In genomic region chr16:19527161-19527560, GRCh38 we compare ENCODE assay signal across 16 cellular contexts. TPM values are rescaled to one million over a fixed set of nuclear protein-coding genes. Genes with fewer than 3 reads are reported as not detected.
DNase-seq lines count a peak whose midpoint lies in the region; ATAC-seq and TF ChIP-seq lines count a peak whose summit lies in the region.
"Had no signal": no experiment of that assay in that cellular context is flagged by ENCODE, and none has a peak within 500 bp of the region (broad histone marks: within the 10 kb centered on the region; RNA-seq: fewer than 3 reads in every experiment).

No MANE protein-coding gene starts in this region.

- no peak overlapping the region for H3K27ac Mint-ChIP-seq in CD4-positive, alpha-beta memory T cell
- H3K27ac Mint-ChIP-seq: HFFc6 had no signal

- in situ Hi-C loops in Panc1 (cut with HindIII; ENCODE audit: low pct_unique_long_range_greater_than_20kb, low sequenced_read_pairs), result loop anchor here (25.0 kb wide), 1 partner anchor 115 kb away; the partner anchor contains the start of gene TMC5

- 0 out of 2 replicates have a peak overlapping the region, but pooled peaks have one; percentile 83 for H3K4me2 ChIP-seq in DND-41 (ENCODE audit: insufficient read depth, low read length)
- H3K4me2 ChIP-seq: BLaER1 had no signal

- H3K27ac ChIP-seq in DND-41 (ENCODE audit: low read length) (no peak overlapping the region), Panc1 (ENCODE audit: low read length) (peak overlapping the region; percentile 5; the same call in 1 of the 2 replicates), dorsolateral prefrontal cortex (peak overlapping the region in 57 of 59 donors; percentile 30 to 99 (median 93)), substantia nigra (ENCODE audit: low read depth, low read length, poor library complexity, severe bottlenecking) (peak overlapping the region; percentile 78)
- H3K27ac ChIP-seq in CD4-positive, alpha-beta memory T cell (ENCODE audit: low read depth, low read length), result no peak overlapping the region
- H3K27ac ChIP-seq: 22Rv1, BLaER1 had no signal

- H3K9me3 Mint-ChIP-seq in CD4-positive, alpha-beta memory T cell, result no peaks in the 10 kb centered on the region
- H3K9me3 Mint-ChIP-seq: HFFc6 had no signal

- no peaks in the 10 kb centered on the region for H3K27me3 Mint-ChIP-seq in CD4-positive, alpha-beta memory T cell

- DNase-seq in DND-41 (no peak), Panc1 (ENCODE audit: low read depth, low spot score) (no peak), dorsolateral prefrontal cortex (no peak), substantia nigra (lab: John Stamatoyannopoulos, UW) (no peak), inferior parietal cortex (ENCODE audit: extremely low spot score) (no peak), SW 1271 (lab: John Stamatoyannopoulos, UW) (no peak), kidney glomerular epithelial cell (lab: John Stamatoyannopoulos, UW) (no peak)
- no peak for DNase-seq in CD4-positive, alpha-beta memory T cell
- DNase-seq: AML-193, DMS53, GOT3, HFFc6 had no signal

- H3K27me3 ChIP-seq in DND-41 (ENCODE audit: insufficient read depth, low read length, poor library complexity) (no peaks in the 10 kb centered on the region), Panc1 (ENCODE audit: control insufficient read depth, insufficient read depth, low read length) (no peaks in the 10 kb centered on the region), dorsolateral prefrontal cortex (no peaks in the 10 kb centered on the region)
- no peaks in the 10 kb centered on the region for H3K27me3 ChIP-seq in CD4-positive, alpha-beta memory T cell (ENCODE audit: insufficient read depth, low read length)
- H3K27me3 ChIP-seq: BLaER1 had no signal

- intact Hi-C loops in Panc1 (cut with micrococcal nuclease; ENCODE audit: unreplicated experiment) (no loop called here), dorsolateral prefrontal cortex (cut with DNase I) (loop anchor here in 1 of 2 donors (10.0 kb wide), 1 partner anchor 732 kb away; the partner anchor contains the start of gene RPS15A)
- intact Hi-C loops in CD4-positive, alpha-beta memory T cell (cut with micrococcal nuclease), result loop anchor here (10.0 kb wide), 1 partner anchor 602 kb away; the partner anchor contains the start of gene SMG1

- no peak for ATAC-seq in DND-41 (ENCODE audit: insufficient read depth, low read depth)
- no peak for ATAC-seq in Panc1
- ATAC-seq: HepG2 had no signal

- peaks cover 39% of the 10 kb centered on the region for H3K4me1 ChIP-seq in DND-41 (ENCODE audit: insufficient read depth, low read length)
- peaks cover 21% of the 10 kb centered on the region for H3K4me1 ChIP-seq in Panc1 (ENCODE audit: control insufficient read depth, insufficient read depth, low read length)
- peaks cover 32% of the 10 kb centered on the region for H3K4me1 ChIP-seq in CD4-positive, alpha-beta memory T cell (ENCODE audit: insufficient read depth, low read length)

- no peak overlapping the region for H2AFZ ChIP-seq in DND-41 (ENCODE audit: low read depth, low read length)

- no TSS peak for BruUV-seq in Panc1 (replicated peaks; lab: Mats Ljungman, UMichigan)

- CTCF ChIA-PET in Panc1 (lab: Charles Lee), result interaction anchor here (0.6 kb wide), 1 partner anchor 107 kb away, joined by 3 read pairs; no protein-coding TSS in a partner anchor
- CTCF ChIA-PET in CD4-positive, alpha-beta memory T cell (lab: Charles Lee; ENCODE audit: partially characterized antibody), result interaction anchor here (0.7 to 5.2 kb wide), 3 partner anchors 13 to 725 kb away, joined by 3 to 58 read pairs (median 7); partner anchors contain the start of genes ARL6IP1 and VPS35L

- H3K9ac ChIP-seq in DND-41 (ENCODE audit: low read depth, low read length), result peak overlapping the region; percentile 9; the same call in 1 of the 2 replicates
- H3K9ac ChIP-seq: BLaER1 had no signal

- no peak overlapping the region for H3K4me3 Mint-ChIP-seq in CD4-positive, alpha-beta memory T cell
- H3K4me3 Mint-ChIP-seq: HFFc6 had no signal

- no peaks in the 10 kb centered on the region for H3K9me3 ChIP-seq in DND-41 (ENCODE audit: insufficient read depth, low read length, severe bottlenecking)
- no peaks in the 10 kb centered on the region for H3K9me3 ChIP-seq in Panc1 (ENCODE audit: control insufficient read depth, insufficient read depth, low read depth, low read length)
- no peaks in the 10 kb centered on the region for H3K9me3 ChIP-seq in CD4-positive, alpha-beta memory T cell (ENCODE audit: control insufficient read depth in 1 of 2, low read length in 2 of 2)
- H3K9me3 ChIP-seq: BLaER1, HAP-1 had no signal

- no peaks in the 10 kb centered on the region for H4K20me1 ChIP-seq in DND-41 (ENCODE audit: insufficient read depth, low read length)
- H4K20me1 ChIP-seq: BLaER1 had no signal

- H3K4me3 ChIP-seq in DND-41 (ENCODE audit: low read depth in 1 of 2, low read length in 2 of 2), result no peak overlapping the region
- H3K4me3 ChIP-seq in Panc1 (ENCODE audit: low read depth in 2 of 2, low read length in 2 of 2), result no peak overlapping the region
- peak overlapping the region in 43 of 59 donors; percentile 7 to 100 (median 94) for H3K4me3 ChIP-seq in dorsolateral prefrontal cortex
- H3K4me3 ChIP-seq in CD4-positive, alpha-beta memory T cell (ENCODE audit: low read length in 2 of 2), result no peak overlapping the region
- H3K4me3 ChIP-seq: BLaER1, HAP-1 had no signal

- POLR2A ChIA-PET in Panc1 (lab: Charles Lee), result no interaction called here
- POLR2A ChIA-PET in CD4-positive, alpha-beta memory T cell (lab: Charles Lee; ENCODE audit: partially characterized antibody), result no interaction called here

- H3K4me1 Mint-ChIP-seq in CD4-positive, alpha-beta memory T cell, result peaks cover 15 to 32% (median 20%) of the 10 kb centered on the region in 4 donors

- H3K36me3 Mint-ChIP-seq in CD4-positive, alpha-beta memory T cell, result peaks cover 10 to 22% of the 10 kb centered on the region in 2 donors

- peaks cover 40% of the 10 kb centered on the region for H3K36me3 ChIP-seq in DND-41 (ENCODE audit: insufficient read depth, low read length)
- H3K36me3 ChIP-seq in Panc1 (ENCODE audit: control insufficient read depth, insufficient read depth, low read length), result peaks cover 18% of the 10 kb centered on the region
- no peaks in the 10 kb centered on the region for H3K36me3 ChIP-seq in CD4-positive, alpha-beta memory T cell (ENCODE audit: insufficient read depth, low read length)

- TF ChIP-seq CTCF in DND-41 (IDR thresholded peaks at IDR 0.05; ENCODE audit: borderline replicate concordance, extremely low read depth, low read length, poor library complexity, severe bottlenecking) (no peak), Panc1 (IDR thresholded peaks at IDR 0.05) (no peak), dorsolateral prefrontal cortex (IDR thresholded peaks at IDR 0.05 in 54 of 56, conservative IDR thresholded peaks at IDR 0.05 in 2 of 56; ENCODE audit: low read depth in 1 of 56, partially characterized antibody in 56 of 56) (no peak)

- peaks cover 51% of the 10 kb centered on the region for H3K79me2 ChIP-seq in DND-41 (ENCODE audit: insufficient read depth, low read length)

RNA-seq across cellular contexts. Expression of gene CCP110, which starts 3.4 kb away (rescaled TPM):
- 31.8 TPM for total RNA-seq in Panc1 (2021; ENCODE audit: unreplicated experiment)
- 14.3 TPM for polyA plus RNA-seq in Panc1 (2012; ENCODE audit: insufficient read length)
- 100 to 1,000 TPM in 50 of 120 experiments, 10 to 100 TPM in 70; 47.2 to 216 (median 93.1) TPM for total RNA-seq in dorsolateral prefrontal cortex
- total RNA-seq in CD4-positive, alpha-beta memory T cell, result 10 to 100 TPM; 21.3 TPM
- 1 to 10 TPM; 7.3 to 9.6 TPM for polyA plus RNA-seq in CD4-positive, alpha-beta memory T cell

RNA-seq across cellular contexts. Expression of gene GDE1, which starts 5.3 kb away (rescaled TPM):
- total RNA-seq in Panc1 (2021; ENCODE audit: unreplicated experiment), result 135 TPM
- 86.2 TPM for polyA plus RNA-seq in Panc1 (2012; ENCODE audit: insufficient read length)
- 100 to 1,000 TPM in 1 of 120 experiments, 10 to 100 TPM in 119; 35.8 to 104 (median 76.3) TPM for total RNA-seq in dorsolateral prefrontal cortex
- total RNA-seq in CD4-positive, alpha-beta memory T cell, result 10 to 100 TPM; 23.2 to 23.3 TPM
- 10 to 100 TPM; 30.7 to 40.2 TPM for polyA plus RNA-seq in CD4-positive, alpha-beta memory T cell

RNA-seq across cellular contexts. Expression of gene VPS35L, which starts 28.3 kb away (rescaled TPM):
- total RNA-seq in Panc1 (2021; ENCODE audit: unreplicated experiment) (124 TPM), dorsolateral prefrontal cortex (100 to 1,000 TPM in 51 of 120 experiments, 10 to 100 TPM in 69; 61.8 to 152 (median 97.7) TPM)
- polyA plus RNA-seq in Panc1 (2012; ENCODE audit: insufficient read length), result 64.3 TPM
- 10 to 100 TPM; 42.2 to 45.7 TPM for total RNA-seq in CD4-positive, alpha-beta memory T cell
- 10 to 100 TPM; 51.6 to 52.9 TPM for polyA plus RNA-seq in CD4-positive, alpha-beta memory T cell

Comparison
In these comparisons a context has a peak if more than half of its experiments do, and no peak if none do; other contexts are left out.
1. H3K27ac ChIP-seq: peak in Panc1 (single experiment), dorsolateral prefrontal cortex (57 of 59) and substantia nigra (single experiment); none in DND-41 (single experiment) and CD4-positive, alpha-beta memory T cell (single experiment).
2. H3K4me3 ChIP-seq: peak in dorsolateral prefrontal cortex (43 of 59); none in DND-41 (0 of 2), Panc1 (0 of 2) and CD4-positive, alpha-beta memory T cell (0 of 2).